In genomic region chr19:20151617-20152145, GRCh38 we compare ENCODE assay signal across 1 cellular context.
TF ChIP-seq lines count a peak whose summit lies in the region.

No MANE protein-coding gene starts in this region.

TF ChIP-seq in H1, 55 proteins besides CTCF, POLR2A, EP300 and RAD21:
- TF ChIP-seq CHD1 (IDR thresholded peaks at IDR 0.05; ENCODE audit: low read depth, low read length) (no peak), ATF2 (IDR thresholded peaks at IDR 0.05; ENCODE audit: low read length) (no peak), POU5F1 (IDR thresholded peaks at IDR 0.05; ENCODE audit: low read depth, low read length) (no peak), CHD7 (IDR thresholded peaks at IDR 0.05; ENCODE audit: insufficient replicate concordance, low read length) (no peak), JUND (IDR thresholded peaks at IDR 0.05; ENCODE audit: low read length) (no peak), BCL11A (IDR thresholded peaks at IDR 0.05; ENCODE audit: low read depth in 2 of 2, low read length in 2 of 2) (no peak), RBBP5 (IDR thresholded peaks at IDR 0.05; ENCODE audit: borderline replicate concordance, low read depth, low read length) (no peak), HDAC2 (IDR thresholded peaks at IDR 0.05; ENCODE audit: borderline replicate concordance in 1 of 2, low read depth in 2 of 2, low read length in 2 of 2) (no peak), GTF2F1 (IDR thresholded peaks at IDR 0.05; ENCODE audit: borderline replicate concordance, low read depth, low read length) (no peak), TAF1 (IDR thresholded peaks at IDR 0.05; ENCODE audit: low read depth, low read length) (no peak), ZNF274 (IDR thresholded peaks at IDR 0.05; ENCODE audit: borderline replicate concordance, extremely low read depth, low read length) (no peak)
